1 cellular context compared by ENCODE assay signal in the genomic region with DNA sequence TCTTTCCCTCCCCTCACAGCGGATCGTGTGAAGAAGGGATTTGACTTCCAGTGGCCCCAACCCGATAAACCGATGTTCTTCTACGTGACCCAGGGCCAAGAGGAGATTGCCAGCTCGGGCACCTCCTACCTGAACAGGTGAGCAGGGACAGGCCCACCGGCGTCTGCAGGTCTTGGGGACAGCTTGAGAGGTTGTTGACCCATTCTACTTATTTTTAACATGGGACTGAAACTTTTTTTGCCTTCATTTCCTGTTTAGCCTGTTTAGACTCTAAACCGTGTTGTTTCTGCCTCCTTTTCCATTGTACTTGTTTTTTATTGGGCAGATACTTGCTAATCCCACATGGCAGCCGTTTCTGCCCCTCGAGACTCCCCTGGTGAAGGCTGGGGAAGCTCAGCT.
TF ChIP-seq lines count a peak whose summit lies in the region.

No MANE protein-coding gene starts in this region.

TF ChIP-seq in endothelial cell of umbilical vein, 7 proteins besides CTCF, POLR2A, EP300 and RAD21:
- TF ChIP-seq GATA2 (IDR thresholded peaks at IDR 0.05; ENCODE audit: insufficient read depth, insufficient read length, low read depth, low read length) (no peak), JUN (IDR thresholded peaks at IDR 0.05; ENCODE audit: borderline replicate concordance, insufficient read depth, insufficient read length, low read depth) (no peak), EZH2 (IDR thresholded peaks at IDR 0.05; ENCODE audit: borderline replicate concordance, low read depth, low read length, severe bottlenecking) (no peak), FOS (IDR thresholded peaks at IDR 0.05; ENCODE audit: borderline replicate concordance, insufficient read depth, low read length) (no peak), MYC (IDR thresholded peaks at IDR 0.05; ENCODE audit: low read depth, low read length) (no peak), MAX (IDR thresholded peaks at IDR 0.05; ENCODE audit: insufficient read depth, insufficient read length) (no peak), POLR2AphosphoS5 (IDR thresholded peaks at IDR 0.05; ENCODE audit: insufficient read depth, low read depth, low read length) (no peak)
